In the genomic region with DNA sequence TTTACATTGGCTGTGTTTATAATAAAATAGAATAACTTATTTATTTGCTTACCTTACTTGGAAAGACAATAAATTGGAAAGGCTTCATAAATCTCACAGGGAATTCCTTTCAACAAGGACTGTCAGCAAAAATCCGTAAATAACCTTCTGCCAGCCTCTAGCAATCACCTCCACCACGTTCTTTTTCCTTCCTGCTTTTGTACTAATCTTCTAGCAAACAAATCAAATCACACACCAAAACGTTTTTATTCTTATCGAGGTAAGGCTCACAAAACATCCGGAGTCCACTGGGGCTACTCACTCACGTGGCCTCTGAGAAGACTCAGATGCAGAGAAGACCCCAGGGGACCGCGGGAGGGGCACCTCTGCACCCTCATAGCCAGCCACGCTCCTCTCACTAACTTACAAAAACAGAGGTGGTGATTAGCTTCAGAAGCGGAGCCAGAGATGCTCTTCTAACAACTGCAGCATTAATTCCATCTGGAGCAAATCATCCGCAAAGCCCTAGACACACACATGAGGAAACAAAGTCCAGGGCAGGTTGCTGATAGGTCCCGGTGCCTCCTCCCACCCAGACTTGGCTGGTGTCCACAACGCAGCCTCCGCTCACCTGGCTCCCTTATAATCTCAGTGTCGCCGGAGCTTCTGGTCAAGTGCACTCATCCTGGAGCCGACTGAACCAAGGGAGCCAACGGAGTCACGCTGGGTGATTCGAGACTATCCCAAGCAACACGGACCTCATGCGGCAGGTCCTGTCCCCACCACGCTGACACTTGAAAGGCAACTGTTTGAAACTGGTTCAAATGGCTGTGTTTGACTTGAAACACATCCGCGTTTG, we compare ENCODE assay signal across 13 cellular contexts. TPM values are rescaled to one million over a fixed set of nuclear protein-coding genes. Genes with fewer than 3 reads are reported as not detected.
DNase-seq lines count a peak whose midpoint lies in the region; ATAC-seq and TF ChIP-seq lines count a peak whose summit lies in the region.
"Had no signal": no experiment of that assay in that cellular context is flagged by ENCODE, and none has a peak within 500 bp of the region (broad histone marks: within the 10 kb centered on the region; RNA-seq: fewer than 3 reads in every experiment).

No MANE protein-coding gene starts in this region.

- no peak overlapping the region for H3K4me3 Mint-ChIP-seq in brain
- H3K4me3 Mint-ChIP-seq: activated naive CD4-positive, alpha-beta T cell treated with anti-CD3 and anti-CD28 coated beads, Interleukin-2, amount 10 ng/mL, durations not matched to agents 7 days and 5 days; dendritic cell treated with granulocyte-macrophage colony-stimulating factor and Interleukin-4, amounts not matched to agents 40 ng/mL and 50 ng/mL, for 4 days; IgD-negative memory B cell; memory B cell had no signal

- intact Hi-C loops in mucosa of descending colon (cut with DNase I, micrococcal nuclease), result no loop called here

- H3K27ac Mint-ChIP-seq in brain, result peak overlapping the region in 4 of 5 experiments; percentile 28 to 80 (median 50)
- H3K27ac Mint-ChIP-seq: activated naive CD4-positive, alpha-beta T cell treated with anti-CD3 and anti-CD28 coated beads, Interleukin-2, amount 10 ng/mL, durations not matched to agents 7 days and 5 days; dendritic cell treated with granulocyte-macrophage colony-stimulating factor and Interleukin-4, amounts not matched to agents 40 ng/mL and 50 ng/mL, for 4 days; memory B cell had no signal

- peaks cover 25% of the 10 kb centered on the region for H3K4me1 ChIP-seq in mucosa of descending colon (ENCODE audit: low read depth)

- DNase-seq in COLO668 (lab: John Stamatoyannopoulos, UW; ENCODE audit: unreplicated experiment) (peak; percentile 67), NCI-H1436 (lab: John Stamatoyannopoulos, UW) (peak; percentile 71), mucosa of descending colon (peak; percentile 82 to 86 (median 86)), activated gamma-delta T cell treated with Interleukin-2 at 50 U/mL for 16 hours (no peak)
- DNase-seq in stimulated activated CD4-positive, alpha-beta T cell treated with anti-CD3 and anti-CD28 coated beads, Interleukin-2, amount 100 ng/mL, for 24 hours, result no peak
- DNase-seq: activated CD4-positive, alpha-beta T cell treated with anti-CD3 and anti-CD28 coated beads, Interleukin-2, amount 50 U/mL, for 4 hours; activated naive CD4-positive, alpha-beta T cell treated with anti-CD3 and anti-CD28 coated beads, Interleukin-2, amount 10 ng/mL, durations not matched to agents 7 days and 5 days had no signal

- H3K27me3 Mint-ChIP-seq in brain, result no peaks in the 10 kb centered on the region
- H3K27me3 Mint-ChIP-seq: dendritic cell treated with granulocyte-macrophage colony-stimulating factor and Interleukin-4, amounts not matched to agents 40 ng/mL and 50 ng/mL, for 4 days had no signal

- TF ChIP-seq CTCF in brain (conservative IDR thresholded peaks at IDR 0.05) (no peak), mucosa of descending colon (IDR thresholded peaks at IDR 0.05) (no peak)

- no peaks in the 10 kb centered on the region for H3K9me3 ChIP-seq in mucosa of descending colon

- peaks cover 0 to 2% (median 0%) of the 10 kb centered on the region in 5 experiments for H3K9me3 Mint-ChIP-seq in brain
- H3K9me3 Mint-ChIP-seq: activated naive CD4-positive, alpha-beta T cell treated with anti-CD3 and anti-CD28 coated beads, Interleukin-2, amount 10 ng/mL, durations not matched to agents 7 days and 5 days; dendritic cell treated with granulocyte-macrophage colony-stimulating factor and Interleukin-4, amounts not matched to agents 40 ng/mL and 50 ng/mL, for 4 days; memory B cell had no signal

- H3K4me3 ChIP-seq in mucosa of descending colon, result no peak overlapping the region

- no peaks in the 10 kb centered on the region for H3K36me3 ChIP-seq in mucosa of descending colon (ENCODE audit: low read depth)

- H3K36me3 Mint-ChIP-seq in brain, result peaks cover 76% of the 10 kb centered on the region
- H3K36me3 Mint-ChIP-seq: activated naive CD4-positive, alpha-beta T cell treated with anti-CD3 and anti-CD28 coated beads, Interleukin-2, amount 10 ng/mL, durations not matched to agents 7 days and 5 days; IgD-negative memory B cell; memory B cell had no signal

- peaks cover 77% of the 10 kb centered on the region for H3K4me1 Mint-ChIP-seq in brain
- H3K4me1 Mint-ChIP-seq: activated naive CD4-positive, alpha-beta T cell treated with anti-CD3 and anti-CD28 coated beads, Interleukin-2, amount 10 ng/mL, durations not matched to agents 7 days and 5 days; IgD-negative memory B cell; memory B cell had no signal

- peak; percentile 91 for ATAC-seq in mucosa of descending colon
- ATAC-seq in GM19351 (IDR thresholded peaks at IDR 0.05; ENCODE audit: unreplicated experiment), result no peak
- ATAC-seq in GM19324 (IDR thresholded peaks at IDR 0.05; ENCODE audit: low FRiP score, unreplicated experiment), result no peak

RNA-seq across cellular contexts. Expression of gene CTBP2, which starts 22.5 kb away (rescaled TPM):
- 37.8 TPM for polyA plus RNA-seq in brain (ENCODE audit: insufficient read depth, low read depth, low replicate concordance)
- 100 to 1,000 TPM; 109 to 137 (median 121) TPM for total RNA-seq in mucosa of descending colon

Comparison
In these comparisons a context has a peak if more than half of its experiments do, and no peak if none do; other contexts are left out.
1. DNase-seq: peak in COLO668 (single experiment), NCI-H1436 (single experiment) and mucosa of descending colon (3 of 3); none in activated gamma-delta T cell treated with Interleukin-2 at 50 U/mL for 16 hours (single experiment) and stimulated activated CD4-positive, alpha-beta T cell treated with anti-CD3 and anti-CD28 coated beads, Interleukin-2, amount 100 ng/mL, for 24 hours (0 of 2).